In the genomic region with DNA sequence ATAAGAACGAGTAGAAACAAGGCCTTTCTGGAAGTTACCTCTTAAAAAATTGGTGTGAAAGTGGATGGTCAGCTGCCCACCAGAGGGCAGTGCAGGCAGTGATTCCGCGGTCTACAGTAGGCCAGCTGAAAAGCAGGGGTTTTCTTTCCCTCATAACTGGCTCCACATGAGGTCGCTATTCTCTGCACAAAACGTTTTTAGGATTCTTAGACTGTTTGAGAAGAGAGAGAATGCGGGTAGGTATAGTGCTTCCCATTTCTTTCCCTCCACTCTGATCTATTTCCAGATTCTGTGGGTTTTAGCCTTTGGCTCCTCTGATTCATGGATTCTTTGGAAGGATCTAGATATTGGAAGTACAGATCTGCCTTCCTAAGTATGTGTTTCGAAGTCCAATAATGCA, we compare ENCODE assay signal across 8 cellular contexts. TPM values are rescaled to one million over a fixed set of nuclear protein-coding genes. Genes with fewer than 3 reads are reported as not detected.
A peak's percentile ranks its signal among the peaks of the same experiment; 100 is the strongest.
DNase-seq lines count a peak whose midpoint lies in the region; ATAC-seq, FAIRE-seq and TF ChIP-seq lines count a peak whose summit lies in the region.

No MANE protein-coding gene starts in this region.

- no peak for TF ChIP-seq POLR2A in upper lobe of left lung (IDR thresholded peaks at IDR 0.05)

- ATAC-seq in HG02588 (IDR thresholded peaks at IDR 0.05; ENCODE audit: unreplicated experiment) = peak; percentile 85
- ATAC-seq in pancreas = peak; percentile 96 to 99 (median 98)
- peak; percentile 96 to 97 for ATAC-seq in upper lobe of left lung (ENCODE audit: low FRiP score in 2 of 2)

- H3K27me3 ChIP-seq in pancreas = no peaks in the 10 kb centered on the region
- no peaks in the 10 kb centered on the region for H3K27me3 ChIP-seq in upper lobe of left lung

- H3K27ac ChIP-seq in pancreas (no peak overlapping the region), upper lobe of left lung (no peak overlapping the region)

- in situ Hi-C loops in SK-MEL-5 (cut with HindIII; ENCODE audit: low pct_unique_long_range_greater_than_20kb, low sequenced_read_pairs) = no loop called here

- no peak for TF ChIP-seq EP300 in upper lobe of left lung (IDR thresholded peaks at IDR 0.05)

- WGBS in pancreas, 2 donors = 15 to 17% methylated on average over 7 of the region's 7 CpGs
- 14 to 15% methylated on average over 7 of the region's 7 CpGs for WGBS in upper lobe of left lung, 2 donors

- H3K4me1 ChIP-seq in pancreas = peaks cover 0 to 8% (median 0%) of the 10 kb centered on the region in 3 donors
- H3K4me1 ChIP-seq in upper lobe of left lung = peaks cover 9 to 16% (median 9%) of the 10 kb centered on the region in 4 donors

- H3K36me3 ChIP-seq in pancreas = no peaks in the 10 kb centered on the region
- no peaks in the 10 kb centered on the region for H3K36me3 ChIP-seq in upper lobe of left lung

- intact Hi-C loops in pancreas (cut with DNase I) = loop anchor here in 2 of 3 donors (5.0 to 10.0 kb wide), 3 partner anchors 332 to 690 kb away; no protein-coding TSS in a partner anchor

- no peak overlapping the region for H3K4me3 ChIP-seq in GM12865 (ENCODE audit: low read depth, low read length)
- no peak overlapping the region for H3K4me3 ChIP-seq in pancreas
- H3K4me3 ChIP-seq in upper lobe of left lung = no peak overlapping the region

- DNase-seq in GM12865 (ENCODE audit: low read depth) (peak; percentile 90), NCI-H1048 (lab: John Stamatoyannopoulos, UW) (peak; percentile 64), SK-MEL-5 (ENCODE audit: low read depth, low spot score) (peak; percentile 91), germinal center (ENCODE audit: low spot score) (peak; percentile 64), pancreas (peak; percentile 68 to 86 (median 75)), upper lobe of left lung (peak in 1 of 2 donors; percentile 86)
- DNase-seq in activated naive CD4-positive, alpha-beta T cell treated with Interleukin-2 at 50 U/mL for 16 hours = peak; percentile 74

- peak; percentile 91 for TF ChIP-seq CTCF in GM12865 (IDR thresholded peaks at IDR 0.05; ENCODE audit: insufficient read depth, low read depth, low read length, missing control alignments)
- TF ChIP-seq CTCF in pancreas (IDR thresholded peaks at IDR 0.05) = peak; percentile 89 to 98 (median 94)
- peak; percentile 85 to 97 (median 94) for TF ChIP-seq CTCF in upper lobe of left lung (IDR thresholded peaks at IDR 0.05)

- FAIRE-seq in pancreas (lab: Jason Lieb, UNC) = peak; percentile 92

- no peaks in the 10 kb centered on the region for H3K9me3 ChIP-seq in pancreas
- no peaks in the 10 kb centered on the region for H3K9me3 ChIP-seq in upper lobe of left lung

RNA-seq across cellular contexts. Expression of gene FIG4, which starts 14.2 kb away (rescaled TPM):
- total RNA-seq in SK-MEL-5 (2014; rRNA removed; shearing (Covaris generic)) = 11.0 and 11.5 TPM in 2 replicates
- 7.1 and 10.1 TPM in 2 replicates for polyA plus RNA-seq in SK-MEL-5 (2015; cell fraction: cytosol; rRNA removed)
- 16.8 and 21.4 TPM in 2 replicates for polyA plus RNA-seq in SK-MEL-5 (2015; cell fraction: nucleus; rRNA removed)
- total RNA-seq in pancreas (10 to 100 TPM in 1 of 6 donors, 1 to 10 TPM in 5; 4.8 to 10.8 (median 6.1) TPM), upper lobe of left lung (10 to 100 TPM; 10.4 to 30.8 (median 27.5) TPM)
- polyA plus RNA-seq in pancreas = 1 to 10 TPM; 4.0 to 7.7 TPM

RNA-seq across cellular contexts. Expression of gene AK9, which starts 14.3 kb away (rescaled TPM):
- total RNA-seq in SK-MEL-5 (2014; rRNA removed; shearing (Covaris generic)) = 1.7 and 3.2 TPM in 2 replicates
- 4.3 and 5.5 TPM in 2 replicates for polyA plus RNA-seq in SK-MEL-5 (2015; cell fraction: cytosol; rRNA removed)
- polyA plus RNA-seq in SK-MEL-5 (2015; cell fraction: nucleus; rRNA removed) = 2.1 and 5.1 TPM in 2 replicates
- total RNA-seq in pancreas (1 to 10 TPM; 2.0 to 6.0 (median 3.8) TPM), upper lobe of left lung (10 to 100 TPM in 3 of 6 donors, 1 to 10 TPM in 3; 5.9 to 48.2 (median 13.0) TPM)
- 1 to 10 TPM; 2.4 to 4.1 TPM for polyA plus RNA-seq in pancreas
